In genomic region chr14:59511916-59512530, GRCh38 we compare ENCODE assay signal across 2 cellular contexts.
TF ChIP-seq lines count a peak whose summit lies in the region.

No MANE protein-coding gene starts in this region.

TF ChIP-seq in HCT116, 20 proteins besides CTCF, POLR2A, EP300 and RAD21:
- no peak for TF ChIP-seq ELF1 (IDR thresholded peaks at IDR 0.05; ENCODE audit: borderline replicate concordance, low read depth)
- no peak for TF ChIP-seq ZFX (IDR thresholded peaks at IDR 0.05)
- no peak for TF ChIP-seq POLR2AphosphoS5 (IDR thresholded peaks at IDR 0.05; ENCODE audit: low read depth, low read length)
- TF ChIP-seq, protein P1, sequence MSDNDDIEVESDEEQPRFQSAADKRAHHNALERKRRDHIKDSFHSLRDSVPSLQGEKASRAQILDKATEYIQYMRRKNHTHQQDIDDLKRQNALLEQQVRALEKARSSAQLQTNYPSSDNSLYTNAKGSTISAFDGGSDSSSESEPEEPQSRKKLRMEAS (IDR thresholded peaks at IDR 0.05) = no peak
- TF ChIP-seq FOSL1 (IDR thresholded peaks at IDR 0.05; ENCODE audit: low read depth) = no peak
- no peak for TF ChIP-seq REST (IDR thresholded peaks at IDR 0.05; ENCODE audit: low read depth)
- no peak for TF ChIP-seq EZH2phosphoT487 (IDR thresholded peaks at IDR 0.05; ENCODE audit: borderline replicate concordance)

TF ChIP-seq in SK-N-SH, 30 proteins besides CTCF, POLR2A, EP300 and RAD21:
- TF ChIP-seq FOSL2 (IDR thresholded peaks at IDR 0.05; ENCODE audit: borderline replicate concordance, low read depth) (no peak), EZH2phosphoT487 (IDR thresholded peaks at IDR 0.05; ENCODE audit: borderline replicate concordance, low read depth) (no peak), SMC3 (IDR thresholded peaks at IDR 0.05; ENCODE audit: low read depth, low read length) (peak; percentile 51), RCOR1 (IDR thresholded peaks at IDR 0.05; ENCODE audit: low read length) (no peak)
